Comparison of ENCODE assay signal across 1 cellular context in genomic region chr9:131008909-131009618, GRCh38.
TF ChIP-seq lines count a peak whose summit lies in the region.

LAMC3 (plus strand) TSS chr9:131009174; CDS start chr9:131009215, 41 bp downstream.

TF ChIP-seq in A549, 52 proteins besides CTCF, POLR2A, EP300 and RAD21 (continued from another document):
- TF ChIP-seq ATOH8 (CRISPR knock-in tag; IDR thresholded peaks at IDR 0.05; ENCODE audit: low read depth) (peak; percentile 89), TP53 (CRISPR knock-in tag; IDR thresholded peaks at IDR 0.05) (peak; percentile 81; the same call in 1 of the 2 replicates), SMC3 (IDR thresholded peaks at IDR 0.05) (peak; percentile 63; the same call in 2 of the 3 replicates), ZFP36 (IDR thresholded peaks at IDR 0.05; ENCODE audit: borderline replicate concordance, partially characterized antibody) (no peak), MAX (IDR thresholded peaks at IDR 0.05) (peak; percentile 96), HOXB13 (CRISPR knock-in tag; IDR thresholded peaks at IDR 0.05; ENCODE audit: low read depth) (peak; percentile 31; the same call in 1 of the 2 replicates), E2F6 (IDR thresholded peaks at IDR 0.05; ENCODE audit: borderline replicate concordance, low read depth) (peak; percentile 94), JUN (IDR thresholded peaks at IDR 0.05) (0 out of 5 replicates have a peak, but pooled peaks of 1 of the 2 experiments have one; percentile 33), MYC (IDR thresholded peaks at IDR 0.05; ENCODE audit: borderline replicate concordance, low read length) (peak; percentile 54; the same call in 1 of the 2 replicates)
